ENCODE assay signal across 9 cellular contexts in the genomic region with DNA sequence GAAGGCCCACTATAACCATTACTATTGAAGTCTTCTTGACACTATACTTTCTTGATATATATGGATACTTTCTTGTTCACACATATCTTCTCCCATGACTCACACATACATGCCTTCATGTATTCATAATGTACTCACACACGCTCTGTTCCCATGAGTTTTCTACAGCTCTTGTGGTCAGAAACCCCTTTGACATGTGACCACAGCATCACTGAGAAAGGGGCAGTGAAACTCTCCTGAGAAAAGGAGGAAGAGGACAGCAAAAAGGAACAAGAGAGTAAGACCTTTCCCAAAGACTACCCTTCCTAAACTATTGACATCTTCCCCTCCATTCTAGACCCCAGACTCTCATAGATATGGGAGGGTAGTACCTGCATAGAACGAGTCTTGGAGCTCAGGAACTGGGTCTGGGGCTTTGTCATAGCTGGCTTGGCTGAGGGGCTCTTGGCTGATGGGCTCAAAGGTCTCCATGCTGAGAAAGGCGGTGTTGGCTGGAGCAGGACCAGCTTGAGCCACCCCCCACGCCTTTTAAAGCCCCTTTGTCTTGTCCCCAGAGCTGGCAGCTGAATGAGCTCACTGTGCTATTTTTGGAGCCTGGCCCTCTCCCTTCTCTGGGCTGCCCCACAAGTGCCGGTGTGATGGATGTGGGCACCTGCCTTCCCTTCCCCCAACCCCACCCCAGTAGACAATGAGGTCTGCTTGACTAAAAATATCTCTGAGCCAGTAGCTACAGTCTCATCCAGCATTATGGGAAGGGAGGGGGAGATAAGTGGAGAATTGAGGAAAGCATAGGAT. TPM values are rescaled to one million over a fixed set of nuclear protein-coding genes. Genes with fewer than 3 reads are reported as not detected.
DNase-seq lines count a peak whose midpoint lies in the region; ATAC-seq and TF ChIP-seq lines count a peak whose summit lies in the region.
"Had no signal": no experiment of that assay in that cellular context is flagged by ENCODE, and none has a peak within 500 bp of the region (broad histone marks: within the 10 kb centered on the region; RNA-seq: fewer than 3 reads in every experiment).

No MANE protein-coding gene starts in this region.

- whole genome bisulfite sequencing in thyroid gland, 2 donors: 76 to 77% methylated on average over 5 of the region's 5 CpGs

- H3K36me3 ChIP-seq in right atrium auricular region (peaks cover 20% of the 10 kb centered on the region), thyroid gland (no peaks in the 10 kb centered on the region)

- H3K27ac ChIP-seq in right atrium auricular region: peak overlapping the region; percentile 77 to 95
- no peak overlapping the region for H3K27ac ChIP-seq in thyroid gland

- peak; percentile 55 for ATAC-seq in GM19463 (IDR thresholded peaks at IDR 0.05; ENCODE audit: unreplicated experiment)
- ATAC-seq: GM23338 had no signal

- DNase-seq in AG20443 (ENCODE audit: low spot score) (peak; percentile 27), RPMI8226 (peak; percentile 45), right atrium auricular region (ENCODE audit: low spot score) (peak; percentile 74), thyroid gland (no peak), GF-D8 (lab: John Stamatoyannopoulos, UW) (no peak), DMS153 treated with DMSO at 0.1 percent for 48 hours (lab: John Stamatoyannopoulos, UW; ENCODE audit: unreplicated experiment) (no peak)
- no peak for DNase-seq in stimulated activated CD4-positive, alpha-beta T cell treated with anti-CD3 and anti-CD28 coated beads, Interleukin-4, amount 100 ng/mL, for 1 hour

- TF ChIP-seq POLR2A in thyroid gland (IDR thresholded peaks at IDR 0.05): no peak

- H3K9me3 ChIP-seq in right atrium auricular region (no peaks in the 10 kb centered on the region), thyroid gland (no peaks in the 10 kb centered on the region)

- intact Hi-C loops in thyroid gland (cut with DNase I): no loop called here

- H3K27me3 ChIP-seq in right atrium auricular region (no peaks in the 10 kb centered on the region), thyroid gland (no peaks in the 10 kb centered on the region)

- peak overlapping the region; percentile 32 to 55 for H3K4me3 ChIP-seq in right atrium auricular region
- no peak overlapping the region for H3K4me3 ChIP-seq in thyroid gland (replicated peaks in 1 of 3)
- H3K4me3 ChIP-seq: GM23338 had no signal

- peaks cover 0 to 40% of the 10 kb centered on the region in 2 donors for H3K4me1 ChIP-seq in right atrium auricular region
- H3K4me1 ChIP-seq in thyroid gland: peaks cover 8 to 19% of the 10 kb centered on the region in 2 donors

- TF ChIP-seq CTCF in right atrium auricular region (IDR thresholded peaks at IDR 0.05): no peak
- no peak for TF ChIP-seq CTCF in thyroid gland (IDR thresholded peaks at IDR 0.05)

RNA-seq across cellular contexts. Expression of a gene that starts 5.1 kb away (rescaled TPM):
- total RNA-seq in right atrium auricular region (100 to 1,000 TPM; 167 to 230 TPM), thyroid gland (not detected)
- total RNA-seq: GM23338 had no signal

RNA-seq across cellular contexts. Expression of a gene that starts 9.5 kb away (rescaled TPM):
- total RNA-seq in right atrium auricular region (10 to 100 TPM in 1 of 2 donors, 1 to 10 TPM in 1; 2.3 to 51.0 TPM), thyroid gland (1 to 10 TPM; 2.0 to 7.0 (median 5.1) TPM)

RNA-seq across cellular contexts. Expression of a gene that starts 47.2 kb away (rescaled TPM):
- 1 to 10 TPM; 1.5 to 1.9 TPM for total RNA-seq in right atrium auricular region
- 10 to 100 TPM in 2 of 4 donors, 1 to 10 TPM in 2; 8.2 to 12.1 (median 10.2) TPM for total RNA-seq in thyroid gland

RNA-seq across cellular contexts. Expression of a gene that starts 59.6 kb away (rescaled TPM):
- 10 to 100 TPM; 22.3 to 24.3 TPM for total RNA-seq in right atrium auricular region
- 100 to 1,000 TPM; 159 to 315 (median 201) TPM for total RNA-seq in thyroid gland

Comparison
In these comparisons a context has a peak if more than half of its experiments do, and no peak if none do; other contexts are left out.
1. DNase-seq: peak in AG20443 (single experiment), RPMI8226 (single experiment) and right atrium auricular region (single experiment); none in thyroid gland (0 of 2), stimulated activated CD4-positive, alpha-beta T cell treated with anti-CD3 and anti-CD28 coated beads, Interleukin-4, amount 100 ng/mL, for 1 hour (single experiment), GF-D8 (single experiment) and DMS153 treated with DMSO at 0.1 percent for 48 hours (single experiment).
2. H3K27ac ChIP-seq: peak in right atrium auricular region (2 of 2); none in thyroid gland (0 of 3).
3. H3K4me3 ChIP-seq: peak in right atrium auricular region (2 of 2); none in thyroid gland (0 of 3).
4. RNA of a gene that starts 5.1 kb away (total RNA-seq): 167 to 230 TPM in right atrium auricular region; not detected in thyroid gland; every median in the first group is over 100 times any median in the second.